ENCODE assay signal across 2 cellular contexts in the genomic region with DNA sequence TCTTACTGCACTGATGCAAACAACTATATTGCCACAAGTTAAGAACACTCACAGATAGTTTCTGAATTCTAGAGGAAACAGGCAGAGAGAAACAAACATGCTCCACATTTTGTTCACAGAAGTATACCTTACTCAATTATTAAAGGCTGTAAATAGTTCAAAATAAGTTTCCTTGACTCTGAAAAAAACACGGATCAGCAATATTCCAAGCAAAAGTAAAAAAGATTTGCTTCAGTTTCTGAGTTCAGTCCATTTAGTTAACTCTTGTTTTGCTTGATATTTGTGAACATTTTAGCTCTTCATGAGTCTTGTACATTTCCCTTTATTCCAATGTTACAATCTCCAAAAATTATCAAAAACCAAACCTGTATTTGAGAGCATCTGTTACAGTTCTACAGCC. TPM values are rescaled to one million over a fixed set of nuclear protein-coding genes. Genes with fewer than 3 reads are reported as not detected.
"Had no signal": no experiment of that assay in that cellular context is flagged by ENCODE, and none has a peak within 500 bp of the region (broad histone marks: within the 10 kb centered on the region; RNA-seq: fewer than 3 reads in every experiment).

No MANE protein-coding gene starts in this region.

RNA-seq across cellular contexts. Expression of a gene that starts 24.6 kb away (rescaled TPM):
- total RNA-seq: G401, GM12878 had no signal
- polyA plus RNA-seq: GM12878 had no signal
